Comparison of ENCODE assay signal across 1 cellular context in the genomic region with DNA sequence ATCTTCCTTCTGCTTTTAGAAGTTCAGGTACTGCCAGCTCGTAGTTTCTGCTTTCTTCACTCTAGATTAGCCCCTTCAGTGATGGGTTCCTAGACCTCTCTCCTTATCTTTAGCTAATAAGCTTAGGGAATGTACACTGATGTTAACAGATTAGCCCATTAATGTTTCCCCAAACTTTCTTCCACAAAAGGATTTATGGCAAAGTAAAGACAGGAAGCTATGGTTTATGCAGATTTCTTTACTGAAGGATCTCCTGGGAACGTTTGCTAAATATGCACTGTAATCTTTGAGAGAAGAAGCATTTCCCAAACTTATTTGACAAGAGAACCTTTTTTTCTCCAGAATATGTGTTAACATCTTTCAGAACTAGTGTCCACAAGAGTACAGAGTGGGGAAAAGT.
TF ChIP-seq lines count a peak whose summit lies in the region.

No MANE protein-coding gene starts in this region.

TF ChIP-seq in IMR-90, 13 proteins besides CTCF, POLR2A, EP300 and RAD21:
- TF ChIP-seq CHD1 (IDR thresholded peaks at IDR 0.05; ENCODE audit: low read depth, low read length) (no peak), MXI1 (IDR thresholded peaks at IDR 0.05; ENCODE audit: borderline replicate concordance, low read depth, low read length) (no peak), RCOR1 (IDR thresholded peaks at IDR 0.05; ENCODE audit: insufficient replicate concordance, low read length) (no peak), BHLHE40 (IDR thresholded peaks at IDR 0.05; ENCODE audit: low read depth, low read length) (no peak), NFE2L2 (IDR thresholded peaks at IDR 0.05; ENCODE audit: low read depth, low read length) (no peak), SMC3 (IDR thresholded peaks at IDR 0.05; ENCODE audit: low read depth, low read length) (no peak), MAFK (IDR thresholded peaks at IDR 0.05; ENCODE audit: low read depth, low read length) (no peak), CEBPB (IDR thresholded peaks at IDR 0.05; ENCODE audit: low read depth, low read length) (no peak), RFX5 (IDR thresholded peaks at IDR 0.05; ENCODE audit: low read depth, low read length) (no peak), FOS (IDR thresholded peaks at IDR 0.05; ENCODE audit: low read depth, low read length) (no peak), MAZ (IDR thresholded peaks at IDR 0.05; ENCODE audit: borderline replicate concordance, low read depth, low read length) (no peak)
- TF ChIP-seq, protein P1, sequence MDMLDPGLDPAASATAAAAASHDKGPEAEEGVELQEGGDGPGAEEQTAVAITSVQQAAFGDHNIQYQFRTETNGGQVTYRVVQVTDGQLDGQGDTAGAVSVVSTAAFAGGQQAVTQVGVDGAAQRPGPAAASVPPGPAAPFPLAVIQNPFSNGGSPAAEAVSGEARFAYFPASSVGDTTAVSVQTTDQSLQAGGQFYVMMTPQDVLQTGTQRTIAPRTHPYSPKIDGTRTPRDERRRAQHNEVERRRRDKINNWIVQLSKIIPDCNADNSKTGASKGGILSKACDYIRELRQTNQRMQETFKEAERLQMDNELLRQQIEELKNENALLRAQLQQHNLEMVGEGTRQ (IDR thresholded peaks at IDR 0.05; ENCODE audit: low read depth, low read length), result no peak
- TF ChIP-seq, protein P2, sequence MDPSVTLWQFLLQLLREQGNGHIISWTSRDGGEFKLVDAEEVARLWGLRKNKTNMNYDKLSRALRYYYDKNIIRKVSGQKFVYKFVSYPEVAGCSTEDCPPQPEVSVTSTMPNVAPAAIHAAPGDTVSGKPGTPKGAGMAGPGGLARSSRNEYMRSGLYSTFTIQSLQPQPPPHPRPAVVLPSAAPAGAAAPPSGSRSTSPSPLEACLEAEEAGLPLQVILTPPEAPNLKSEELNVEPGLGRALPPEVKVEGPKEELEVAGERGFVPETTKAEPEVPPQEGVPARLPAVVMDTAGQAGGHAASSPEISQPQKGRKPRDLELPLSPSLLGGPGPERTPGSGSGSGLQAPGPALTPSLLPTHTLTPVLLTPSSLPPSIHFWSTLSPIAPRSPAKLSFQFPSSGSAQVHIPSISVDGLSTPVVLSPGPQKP (IDR thresholded peaks at IDR 0.05; ENCODE audit: borderline replicate concordance, low read depth, low read length), result no peak
